27 cellular contexts compared by ENCODE assay signal in genomic region chr7:114180556-114181266, GRCh38.
"Had no signal": no experiment of that assay in that cellular context is flagged by ENCODE, and none has a peak within 500 bp of the region (broad histone marks: within the 10 kb centered on the region; RNA-seq: fewer than 3 reads in every experiment).

No MANE protein-coding gene starts in this region.

- H3K27ac ChIP-seq: left lung, lower lobe of right lung, pancreas, prostate gland, sigmoid colon, spleen, suprapubic skin, thoracic aorta, tibial artery, upper lobe of right lung had no signal

- DNase-seq: immature natural killer cell; kidney; left colon; left lung; lower lobe of right lung; mammary epithelial cell; mesenchymal stem cell; naive thymus-derived CD8-positive, alpha-beta T cell; nucleus accumbens; pancreas; posterior cingulate gyrus; retina; right cardiac atrium; sigmoid colon; small intestine; spleen; stimulated activated CD4-positive, alpha-beta T cell treated with anti-CD3 and anti-CD28 coated beads, Interleukin-4, amount 100 ng/mL, for 24 hours; stimulated activated naive CD4-positive, alpha-beta T cell; tibial artery; trophoblast cell; upper lobe of right lung had no signal

- FAIRE-seq: islet of Langerhans, kidney, pancreas, small intestine, urothelium cell line had no signal

- H3K4me1 ChIP-seq: left lung, lower lobe of right lung, prostate gland, spleen, suprapubic skin, tibial artery, upper lobe of right lung had no signal

- ATAC-seq: left colon; left lung; lower lobe of right lung; naive thymus-derived CD8-positive, alpha-beta T cell; pancreas; right cardiac atrium; stimulated activated effector memory CD8-positive, alpha-beta T cell treated with anti-CD3 and anti-CD28 coated beads, Interleukin-12 subunit alpha, Interleukin-12 subunit beta, amount 100 ng/mL, for 72 hours; upper lobe of right lung had no signal

- H3K9me3 ChIP-seq: left lung, lower lobe of right lung, pancreas, prostate gland, sigmoid colon, spleen, suprapubic skin, thoracic aorta, tibial artery, upper lobe of right lung had no signal

- H3K4me3 ChIP-seq: left lung, lower lobe of right lung, pancreas, prostate gland, sigmoid colon, spleen, suprapubic skin, thoracic aorta, tibial artery, upper lobe of right lung had no signal
